Comparison of ENCODE assay signal across 1 cellular context in the genomic region with DNA sequence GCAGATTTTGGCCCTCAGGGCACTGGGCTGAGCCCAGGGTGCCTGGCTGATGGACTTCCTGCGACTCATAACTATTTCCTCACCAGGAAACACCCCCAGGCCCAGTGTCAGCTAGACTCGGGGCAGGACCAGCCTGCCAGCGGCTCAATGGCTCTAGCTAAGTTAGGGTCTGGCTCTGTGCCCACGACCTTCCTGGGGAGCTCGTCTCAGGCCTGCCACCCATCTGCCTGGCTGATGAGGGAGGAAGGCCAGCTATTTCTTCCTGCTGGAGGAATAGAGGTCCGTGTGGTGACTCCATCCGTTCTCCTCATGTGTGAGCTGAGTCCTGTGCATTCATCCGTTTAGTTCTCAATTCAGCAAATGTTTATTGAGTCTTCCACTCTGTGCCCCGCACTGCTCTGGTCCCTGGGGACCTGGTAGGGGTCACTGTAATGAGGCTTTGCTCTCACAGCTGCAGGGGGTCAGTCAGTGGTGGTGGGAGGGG.
TF ChIP-seq lines count a peak whose summit lies in the region.

No MANE protein-coding gene starts in this region.

TF ChIP-seq in HCT116, 20 proteins besides CTCF, POLR2A, EP300 and RAD21 (continued from another document):
- TF ChIP-seq, protein P1, sequence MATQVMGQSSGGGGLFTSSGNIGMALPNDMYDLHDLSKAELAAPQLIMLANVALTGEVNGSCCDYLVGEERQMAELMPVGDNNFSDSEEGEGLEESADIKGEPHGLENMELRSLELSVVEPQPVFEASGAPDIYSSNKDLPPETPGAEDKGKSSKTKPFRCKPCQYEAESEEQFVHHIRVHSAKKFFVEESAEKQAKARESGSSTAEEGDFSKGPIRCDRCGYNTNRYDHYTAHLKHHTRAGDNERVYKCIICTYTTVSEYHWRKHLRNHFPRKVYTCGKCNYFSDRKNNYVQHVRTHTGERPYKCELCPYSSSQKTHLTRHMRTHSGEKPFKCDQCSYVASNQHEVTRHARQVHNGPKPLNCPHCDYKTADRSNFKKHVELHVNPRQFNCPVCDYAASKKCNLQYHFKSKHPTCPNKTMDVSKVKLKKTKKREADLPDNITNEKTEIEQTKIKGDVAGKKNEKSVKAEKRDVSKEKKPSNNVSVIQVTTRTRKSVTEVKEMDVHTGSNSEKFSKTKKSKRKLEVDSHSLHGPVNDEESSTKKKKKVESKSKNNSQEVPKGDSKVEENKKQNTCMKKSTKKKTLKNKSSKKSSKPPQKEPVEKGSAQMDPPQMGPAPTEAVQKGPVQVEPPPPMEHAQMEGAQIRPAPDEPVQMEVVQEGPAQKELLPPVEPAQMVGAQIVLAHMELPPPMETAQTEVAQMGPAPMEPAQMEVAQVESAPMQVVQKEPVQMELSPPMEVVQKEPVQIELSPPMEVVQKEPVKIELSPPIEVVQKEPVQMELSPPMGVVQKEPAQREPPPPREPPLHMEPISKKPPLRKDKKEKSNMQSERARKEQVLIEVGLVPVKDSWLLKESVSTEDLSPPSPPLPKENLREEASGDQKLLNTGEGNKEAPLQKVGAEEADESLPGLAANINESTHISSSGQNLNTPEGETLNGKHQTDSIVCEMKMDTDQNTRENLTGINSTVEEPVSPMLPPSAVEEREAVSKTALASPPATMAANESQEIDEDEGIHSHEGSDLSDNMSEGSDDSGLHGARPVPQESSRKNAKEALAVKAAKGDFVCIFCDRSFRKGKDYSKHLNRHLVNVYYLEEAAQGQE (IDR thresholded peaks at IDR 0.05; ENCODE audit: low read depth) = no peak
- TF ChIP-seq ZNF274 (IDR thresholded peaks at IDR 0.05; ENCODE audit: low read depth, low read length) (no peak), POLR2AphosphoS5 (IDR thresholded peaks at IDR 0.05; ENCODE audit: low read depth, low read length) (no peak), CEBPB (IDR thresholded peaks at IDR 0.05; ENCODE audit: low read depth) (peak; percentile 62; the same call in 1 of the 2 replicates), ZFX (IDR thresholded peaks at IDR 0.05) (no peak), JUND (IDR thresholded peaks at IDR 0.05) (0 out of 2 replicates have a peak, but pooled peaks have one; percentile 17), FOSL1 (IDR thresholded peaks at IDR 0.05; ENCODE audit: low read depth) (peak; percentile 50; the same call in 1 of the 2 replicates), EGR1 (IDR thresholded peaks at IDR 0.05; ENCODE audit: low read depth) (no peak), SP1 (IDR thresholded peaks at IDR 0.05; ENCODE audit: low read depth) (peak; percentile 32; the same call in 1 of the 2 replicates), ATF3 (IDR thresholded peaks at IDR 0.05) (no peak), ELF1 (IDR thresholded peaks at IDR 0.05; ENCODE audit: borderline replicate concordance, low read depth) (no peak), SRF (IDR thresholded peaks at IDR 0.05; ENCODE audit: low read depth) (no peak), CBX3 (IDR thresholded peaks at IDR 0.05; ENCODE audit: low read depth) (no peak), ZBTB33 (IDR thresholded peaks at IDR 0.05; ENCODE audit: extremely low read depth, insufficient replicate concordance, low read length) (no peak), EZH2phosphoT487 (IDR thresholded peaks at IDR 0.05; ENCODE audit: borderline replicate concordance) (no peak), TCF7L2 (IDR thresholded peaks at IDR 0.05; ENCODE audit: borderline replicate concordance, extremely low read depth, insufficient read depth, insufficient read length) (no peak)
